ENCODE assay signal across 9 cellular contexts in the genomic region with DNA sequence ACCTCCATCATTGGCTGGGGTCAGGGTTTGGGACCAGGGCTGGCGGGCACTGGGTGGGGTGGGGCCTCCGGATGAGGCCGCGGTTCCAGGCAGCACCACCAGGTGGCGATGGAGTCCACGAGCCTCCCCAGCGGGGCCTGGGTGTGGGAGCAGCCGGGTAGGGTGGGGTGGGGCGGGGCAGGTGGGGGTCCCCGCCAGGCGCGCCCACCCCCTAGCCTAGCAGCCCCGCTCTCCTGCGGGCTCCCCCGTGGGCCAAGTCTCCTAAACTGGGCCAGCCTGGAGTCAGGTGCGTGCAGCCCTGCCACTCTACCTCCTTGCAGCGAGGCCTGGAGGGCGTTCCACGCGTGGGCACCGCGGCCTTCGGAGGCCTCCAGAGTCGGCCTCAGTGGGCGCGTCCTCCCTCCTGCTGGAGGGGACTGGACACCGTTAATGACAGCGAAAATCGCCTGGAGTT.
DNase-seq lines count a peak whose midpoint lies in the region; ATAC-seq and TF ChIP-seq lines count a peak whose summit lies in the region.
"Had no signal": no experiment of that assay in that cellular context is flagged by ENCODE, and none has a peak within 500 bp of the region (broad histone marks: within the 10 kb centered on the region; RNA-seq: fewer than 3 reads in every experiment).

No MANE protein-coding gene starts in this region.

- H3K9me3 ChIP-seq in MM.1S (replicated peaks; ENCODE audit: insufficient read depth, low read length): no peaks in the 10 kb centered on the region

- peaks cover 10 to 17% of the 10 kb centered on the region in 2 donors for H3K27me3 Mint-ChIP-seq in natural killer cell treated with Interleukin-12 subunit alpha and Interleukin-12 subunit beta and Interleukin-15 and Interleukin-18, amount 100 ng/mL, for 72 hours

- H3K27ac ChIP-seq in MM.1S (ENCODE audit: low read length): no peak overlapping the region

- H3K4me2 ChIP-seq in MM.1S (ENCODE audit: low read depth, low read length): no peak overlapping the region

- no peak overlapping the region for H3K4me3 ChIP-seq in MM.1S (ENCODE audit: low read length)

- H3K36me3 ChIP-seq in MM.1S (replicated peaks; ENCODE audit: insufficient read depth, low read length): no peaks in the 10 kb centered on the region

- no peaks in the 10 kb centered on the region for H3K9me2 ChIP-seq in MM.1S (replicated peaks; ENCODE audit: insufficient read depth, low read length)

- H4K20me1 ChIP-seq in MM.1S (ENCODE audit: insufficient read depth, low read length): no peaks in the 10 kb centered on the region

- H3K9me3 Mint-ChIP-seq in natural killer cell treated with Interleukin-12 subunit alpha and Interleukin-12 subunit beta and Interleukin-15 and Interleukin-18, amount 100 ng/mL, for 72 hours: no peaks in the 10 kb centered on the region
- H3K9me3 Mint-ChIP-seq: T-helper 1 cell treated with Interleukin-12 subunit alpha and Interleukin-12 subunit beta and Interleukin-4 antibody, amounts not matched to agents 30 μg/mL and 1 μg/mL, for 36 hours had no signal

- ATAC-seq in natural killer cell treated with Interleukin-12 subunit alpha and Interleukin-12 subunit beta and Interleukin-15 and Interleukin-18, amount 100 ng/mL, for 72 hours: peak; percentile 67 to 83
- no peak for ATAC-seq in GM19035 (IDR thresholded peaks at IDR 0.05; ENCODE audit: unreplicated experiment)

- H3K4me3 Mint-ChIP-seq in natural killer cell treated with Interleukin-12 subunit alpha and Interleukin-12 subunit beta and Interleukin-15 and Interleukin-18, amount 100 ng/mL, for 72 hours: no peak overlapping the region
- H3K4me3 Mint-ChIP-seq: T-helper 1 cell treated with Interleukin-12 subunit alpha and Interleukin-12 subunit beta and Interleukin-4 antibody, amounts not matched to agents 30 μg/mL and 1 μg/mL, for 36 hours had no signal

- peak; percentile 39 for DNase-seq in MM.1S
- DNase-seq in activated CD8-positive, alpha-beta memory T cell treated with anti-CD3 and anti-CD28 coated beads, Interleukin-2, amount 50 U/mL, for 24 hours (ENCODE audit: extremely low read depth): peak; percentile 1
- peak; percentile 86 for DNase-seq in epidermal melanocyte (ENCODE audit: insufficient read length, low spot score)
- peak; percentile 61 for DNase-seq in natural killer cell treated with Interleukin-12 subunit alpha and Interleukin-12 subunit beta and Interleukin-15 and Interleukin-18, amount 100 ng/mL, for 72 hours (ENCODE audit: low spot score)
- DNase-seq in stimulated activated naive CD4-positive, alpha-beta T cell treated with Interleukin-2 at 50 U/mL for 16 hours (lab: John Stamatoyannopoulos, UW): peak; percentile 23
- DNase-seq in NCI-H146 treated with DMSO at 0.1 percent for 48 hours (lab: John Stamatoyannopoulos, UW; ENCODE audit: unreplicated experiment): no peak

- no peak overlapping the region for H3K9ac ChIP-seq in MM.1S (ENCODE audit: low read length)

- no peaks in the 10 kb centered on the region; the same call in 1 of the 2 replicates for H3K27me3 ChIP-seq in MM.1S (replicated peaks; ENCODE audit: insufficient read depth, low read length)

- no peaks in the 10 kb centered on the region for H3K79me2 ChIP-seq in MM.1S (ENCODE audit: low read length)

- no peaks in the 10 kb centered on the region for H3K36me3 Mint-ChIP-seq in natural killer cell treated with Interleukin-12 subunit alpha and Interleukin-12 subunit beta and Interleukin-15 and Interleukin-18, amount 100 ng/mL, for 72 hours

- peak; percentile 88 for TF ChIP-seq CTCF in GM12873 (IDR thresholded peaks at IDR 0.05; ENCODE audit: insufficient read depth, low read depth, low read length, missing control alignments)
- peak; percentile 52 for TF ChIP-seq CTCF in MM.1S (IDR thresholded peaks at IDR 0.05; ENCODE audit: low read length)

- no peaks in the 10 kb centered on the region for H3K4me1 Mint-ChIP-seq in natural killer cell treated with Interleukin-12 subunit alpha and Interleukin-12 subunit beta and Interleukin-15 and Interleukin-18, amount 100 ng/mL, for 72 hours (ENCODE audit: low read depth in 2 of 2)

- no peak overlapping the region for H2AFZ ChIP-seq in MM.1S (ENCODE audit: low read length)

- no peak overlapping the region for H3K27ac Mint-ChIP-seq in natural killer cell treated with Interleukin-12 subunit alpha and Interleukin-12 subunit beta and Interleukin-15 and Interleukin-18, amount 100 ng/mL, for 72 hours
- H3K27ac Mint-ChIP-seq: T-helper 1 cell treated with Interleukin-12 subunit alpha and Interleukin-12 subunit beta and Interleukin-4 antibody, amounts not matched to agents 30 μg/mL and 1 μg/mL, for 36 hours had no signal

- H3K4me1 ChIP-seq in MM.1S (ENCODE audit: low read length): no peaks in the 10 kb centered on the region

- no peaks in the 10 kb centered on the region for H3F3A ChIP-seq in MM.1S (ENCODE audit: insufficient read depth, low read length)
